ENCODE assay signal across 8 cellular contexts in the genomic region with DNA sequence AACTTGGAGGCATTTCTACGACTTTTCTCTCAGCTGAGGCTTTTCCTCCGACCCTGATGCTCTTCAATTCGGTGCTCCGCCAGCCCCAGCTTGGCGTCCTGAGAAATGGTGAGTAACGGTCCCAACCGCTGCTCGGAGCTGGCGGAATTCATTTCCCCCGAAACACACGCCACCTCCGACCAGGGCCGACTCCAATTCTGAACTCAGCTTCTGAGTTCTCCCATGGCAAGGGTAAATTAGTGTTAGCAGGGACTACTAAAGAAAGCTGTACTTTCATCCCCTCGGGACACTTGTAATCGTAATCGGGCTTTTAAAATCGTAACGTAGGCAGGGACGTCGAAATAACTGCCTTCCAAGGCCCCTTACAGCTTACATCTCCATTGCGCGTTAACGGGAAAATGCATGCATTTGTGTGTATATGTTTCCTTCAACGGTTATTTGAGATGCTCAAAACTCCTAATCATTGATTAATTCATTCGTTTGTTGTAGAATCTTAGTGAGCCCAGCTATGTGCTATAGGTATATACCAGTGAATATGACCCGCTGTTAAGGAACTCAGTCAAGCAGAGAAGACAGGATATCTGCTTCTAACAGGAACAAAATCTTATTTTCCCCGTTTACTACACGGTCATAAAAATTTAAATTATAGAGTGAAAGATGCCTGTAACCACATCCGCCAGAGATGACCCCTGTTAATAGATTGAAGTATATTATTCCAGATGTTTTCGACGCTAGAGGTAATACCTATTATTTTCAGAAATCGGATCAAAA. TPM values are rescaled to one million over a fixed set of nuclear protein-coding genes. Genes with fewer than 3 reads are reported as not detected.
DNase-seq lines count a peak whose midpoint lies in the region; ATAC-seq and TF ChIP-seq lines count a peak whose summit lies in the region.

No MANE protein-coding gene starts in this region.

- ATAC-seq in activated T-cell treated with anti-CD3 and anti-CD28 coated beads, Interleukin-2, amount 50 U/mL, for 4 hours, result peak; percentile 36
- ATAC-seq in HG02678 (IDR thresholded peaks at IDR 0.05; ENCODE audit: unreplicated experiment), result peak; percentile 11
- peak; percentile 47 for ATAC-seq in Panc1

- peaks cover 12% of the 10 kb centered on the region for H3K36me3 Mint-ChIP-seq in activated T-cell treated with anti-CD3 and anti-CD28 coated beads, Interleukin-2, amount 50 U/mL, for 4 hours (ENCODE audit: insufficient read depth)

- H4K20me1 ChIP-seq in fibroblast of lung (ENCODE audit: control insufficient read depth, extremely low read depth, insufficient read depth, low read length), result no peaks in the 10 kb centered on the region

- H3K9me3 ChIP-seq in Panc1 (ENCODE audit: control insufficient read depth, insufficient read depth, low read depth, low read length), result no peaks in the 10 kb centered on the region
- no peaks in the 10 kb centered on the region for H3K9me3 ChIP-seq in fibroblast of lung (ENCODE audit: control insufficient read depth, insufficient read depth, low read depth, low read length)
- H3K9me3 ChIP-seq in thyroid gland, result no peaks in the 10 kb centered on the region

- H3K4me3 ChIP-seq in Panc1 (ENCODE audit: low read depth in 2 of 2, low read length in 2 of 2) (peak overlapping the region; percentile 86 to 94), fibroblast of lung (replicated peaks in 1 of 4; ENCODE audit: control extremely low read depth in 1 of 4, insufficient read depth in 1 of 4, low read depth in 3 of 4, low read length in 4 of 4) (peak overlapping the region; percentile 75 to 98 (median 82)), skeletal muscle cell (ENCODE audit: low read depth, low read length) (peak overlapping the region; percentile 93), thyroid gland (replicated peaks in 1 of 3) (peak overlapping the region in 1 of 3 donors; percentile 33)

- peaks cover 14% of the 10 kb centered on the region for H3K36me3 ChIP-seq in Panc1 (ENCODE audit: control insufficient read depth, insufficient read depth, low read length)
- no peaks in the 10 kb centered on the region for H3K36me3 ChIP-seq in fibroblast of lung (ENCODE audit: control insufficient read depth, insufficient read depth, low read length)
- H3K36me3 ChIP-seq in thyroid gland, result no peaks in the 10 kb centered on the region

- TSS peak; percentile 81 for BruUV-seq in Panc1 (replicated peaks; lab: Mats Ljungman, UMichigan)

- peaks cover 54% of the 10 kb centered on the region for H3K4me1 Mint-ChIP-seq in activated T-cell treated with anti-CD3 and anti-CD28 coated beads, Interleukin-2, amount 50 U/mL, for 4 hours (ENCODE audit: low read depth)

- peaks cover 61% of the 10 kb centered on the region for H3K4me1 ChIP-seq in Panc1 (ENCODE audit: control insufficient read depth, insufficient read depth, low read length)
- peaks cover 7% of the 10 kb centered on the region for H3K4me1 ChIP-seq in fibroblast of lung (ENCODE audit: control insufficient read depth, extremely low read depth, insufficient read depth, low read length)
- H3K4me1 ChIP-seq in thyroid gland, result peaks cover 13 to 20% of the 10 kb centered on the region in 2 donors

- DNase-seq in activated T-cell treated with anti-CD3 and anti-CD28 coated beads, Interleukin-2, amount 50 U/mL, for 4 hours, result no peak
- DNase-seq in activated T-cell treated with anti-CD3 and anti-CD28 coated beads for 4 hours (no peak), Panc1 (ENCODE audit: low read depth, low spot score) (no peak), fibroblast of lung (ENCODE audit: low read depth in 2 of 2) (no peak), skeletal muscle cell (ENCODE audit: low read depth) (no peak), hypothalamus (lab: John Stamatoyannopoulos, UW) (no peak), thyroid gland (no peak)

- peak overlapping the region; percentile 100 for H3K4me3 Mint-ChIP-seq in activated T-cell treated with anti-CD3 and anti-CD28 coated beads, Interleukin-2, amount 50 U/mL, for 4 hours

- 2% methylated on average over 29 to 32 of the region's 32 CpGs for WGBS in thyroid gland, 2 donors

- H3K27ac ChIP-seq in Panc1 (ENCODE audit: low read length) (peak overlapping the region; percentile 97), fibroblast of lung (ENCODE audit: insufficient read depth, low read length) (peak overlapping the region; percentile 88), thyroid gland (no peak overlapping the region)

- intact Hi-C loops in Panc1 (cut with micrococcal nuclease; ENCODE audit: unreplicated experiment) (loop anchor here (10.0 kb wide), 1 partner anchor 351 kb away; no protein-coding TSS in a partner anchor), thyroid gland (cut with DNase I) (loop anchor here (10.0 kb wide), 1 partner anchor 351 kb away; no protein-coding TSS in a partner anchor)

- H3K27me3 Mint-ChIP-seq in activated T-cell treated with anti-CD3 and anti-CD28 coated beads, Interleukin-2, amount 50 U/mL, for 4 hours (ENCODE audit: low read depth), result no peaks in the 10 kb centered on the region

- no peak for TF ChIP-seq CTCF in Panc1 (IDR thresholded peaks at IDR 0.05)
- no peak for TF ChIP-seq CTCF in fibroblast of lung (conservative IDR thresholded peaks at IDR 0.05 in 1 of 2, IDR thresholded peaks at IDR 0.05 in 1 of 2; ENCODE audit: low read depth in 1 of 2, low read length in 2 of 2)
- no peak for TF ChIP-seq CTCF in thyroid gland (IDR thresholded peaks at IDR 0.05)

- TF ChIP-seq POLR2A in thyroid gland (IDR thresholded peaks at IDR 0.05), result no peak

- peak overlapping the region; percentile 94 for H3K4me2 ChIP-seq in fibroblast of lung (ENCODE audit: extremely low read depth, insufficient read depth, low read length)

- peak overlapping the region; percentile 99 for H2AFZ ChIP-seq in fibroblast of lung (ENCODE audit: low read length)

- H3K27me3 ChIP-seq in Panc1 (ENCODE audit: control insufficient read depth, insufficient read depth, low read length) (no peaks in the 10 kb centered on the region), fibroblast of lung (ENCODE audit: control insufficient read depth, insufficient read depth, low read length) (no peaks in the 10 kb centered on the region), thyroid gland (no peaks in the 10 kb centered on the region)

- peak overlapping the region; percentile 73 for H3K9ac ChIP-seq in fibroblast of lung (ENCODE audit: insufficient read depth, low read length)

- H3K9me3 Mint-ChIP-seq in activated T-cell treated with anti-CD3 and anti-CD28 coated beads, Interleukin-2, amount 50 U/mL, for 4 hours, result no peaks in the 10 kb centered on the region

- CTCF ChIA-PET in Panc1 (lab: Charles Lee), result interaction anchor here (0.5 to 1.3 kb wide), 11 partner anchors 23 to 796 kb away, joined by 3 to 13 read pairs (median 3); no protein-coding TSS in a partner anchor

- H3K79me2 ChIP-seq in fibroblast of lung (ENCODE audit: control insufficient read depth, insufficient read depth, low read length), result peaks cover 72% of the 10 kb centered on the region

- POLR2A ChIA-PET in Panc1 (lab: Charles Lee), result interaction anchor here (0.6 to 1.4 kb wide), 5 partner anchors 14 to 803 kb away, joined by 3 to 4 read pairs (median 3); no protein-coding TSS in a partner anchor

- in situ Hi-C loops in Panc1 (cut with HindIII; ENCODE audit: low pct_unique_long_range_greater_than_20kb, low sequenced_read_pairs), result no loop called here

RNA-seq across cellular contexts. Expression of gene DTL, which starts 0.5 kb away (rescaled TPM):
- total RNA-seq in activated T-cell treated with anti-CD3 and anti-CD28 coated beads, Interleukin-2, amount 50 U/mL, for 4 hours, result 10 to 100 TPM; 47.7 to 74.5 (median 65.2) TPM
- total RNA-seq in Panc1 (2021; ENCODE audit: unreplicated experiment) (26.7 TPM), fibroblast of lung (0.26 and 2.8 TPM in 2 replicates), thyroid gland (1 to 10 TPM; 1.2 to 3.9 (median 2.1) TPM)
- 7.8 TPM for polyA plus RNA-seq in Panc1 (2012; ENCODE audit: insufficient read length)
- polyA plus RNA-seq in fibroblast of lung, result 8.7 and 28.6 TPM in 2 replicates
- polyA plus RNA-seq in fibroblast of lung (2012), result 4.8 and 16.7 TPM in 2 replicates
- polyA minus RNA-seq in fibroblast of lung (ENCODE audit: low replicate concordance), result 10.9 and 17.4 TPM in 2 replicates

RNA-seq across cellular contexts. Expression of gene INTS7, which starts 0.7 kb away (rescaled TPM):
- 10 to 100 TPM; 28.0 to 35.8 (median 29.5) TPM for total RNA-seq in activated T-cell treated with anti-CD3 and anti-CD28 coated beads, Interleukin-2, amount 50 U/mL, for 4 hours
- total RNA-seq in Panc1 (2021; ENCODE audit: unreplicated experiment), result 35.5 TPM
- polyA plus RNA-seq in Panc1 (2012; ENCODE audit: insufficient read length), result 13.9 TPM
- total RNA-seq in fibroblast of lung, result 20.5 and 20.6 TPM in 2 replicates
- polyA plus RNA-seq in fibroblast of lung, result 22.6 and 23.7 TPM in 2 replicates
- polyA plus RNA-seq in fibroblast of lung (2012), result 12.3 TPM in 2 replicates
- polyA minus RNA-seq in fibroblast of lung (ENCODE audit: low replicate concordance), result 34.4 and 43.9 TPM in 2 replicates
- 10 to 100 TPM; 14.8 to 22.6 (median 19.5) TPM for total RNA-seq in thyroid gland

Comparison
In these comparisons a context has a peak if more than half of its experiments do, and no peak if none do; other contexts are left out.
1. H3K27ac ChIP-seq: peak in Panc1 (single experiment) and fibroblast of lung (single experiment); none in thyroid gland (0 of 3).
2. Peak in every context shown above with its lines, with median percentiles within 50 percentile points of each other: ATAC-seq.